ENCODE assay signal across 29 cellular contexts in the genomic region with DNA sequence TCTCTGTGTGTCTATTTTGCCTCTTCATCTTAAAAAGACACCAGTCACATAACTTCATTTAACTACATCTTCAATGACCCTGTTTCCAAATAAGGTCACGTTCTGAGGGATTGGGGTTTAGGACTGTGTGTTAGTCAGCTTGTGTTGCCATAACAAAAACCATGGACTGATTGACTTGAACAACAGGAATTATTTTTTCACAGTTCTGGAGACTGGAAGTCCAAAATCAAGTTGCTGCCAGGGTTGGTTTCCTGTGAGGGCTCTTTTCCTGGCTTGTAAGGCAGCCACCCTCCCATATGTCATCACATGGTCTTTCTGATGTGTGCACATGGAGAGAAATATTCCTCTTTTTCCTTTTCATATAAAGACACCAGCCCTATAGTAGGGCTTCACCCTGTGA. TPM values are rescaled to one million over a fixed set of nuclear protein-coding genes. Genes with fewer than 3 reads are reported as not detected.
DNase-seq lines count a peak whose midpoint lies in the region; ATAC-seq and TF ChIP-seq lines count a peak whose summit lies in the region.
"Had no signal": no experiment of that assay in that cellular context is flagged by ENCODE, and none has a peak within 500 bp of the region (broad histone marks: within the 10 kb centered on the region; RNA-seq: fewer than 3 reads in every experiment).

No MANE protein-coding gene starts in this region.

- intact Hi-C loops in sigmoid colon (cut with DNase I), result no loop called here
- intact Hi-C loops in lower lobe of right lung (cut with DNase I), result no loop called here

- H3K9me2 ChIP-seq in GM23338 (ENCODE audit: insufficient read depth), result no peaks in the 10 kb centered on the region

- TF ChIP-seq CTCF in GM23338 (conservative IDR thresholded peaks at IDR 0.05; ENCODE audit: low read depth in 2 of 2), result no peak
- TF ChIP-seq CTCF in sigmoid colon (IDR thresholded peaks at IDR 0.05), result no peak
- TF ChIP-seq CTCF in lower lobe of right lung (IDR thresholded peaks at IDR 0.05), result no peak

- no peaks in the 10 kb centered on the region for H3K9me3 Mint-ChIP-seq in GM23338
- H3K9me3 Mint-ChIP-seq: activated CD4-positive, alpha-beta T cell treated with anti-CD3 and anti-CD28 coated beads, Interleukin-2, amount 10 ng/mL, durations not matched to agents 7 days and 5 days; CD8-positive, alpha-beta memory T cell had no signal

- no peak overlapping the region for H3K4me3 Mint-ChIP-seq in GM23338
- H3K4me3 Mint-ChIP-seq: activated CD4-positive, alpha-beta T cell treated with anti-CD3 and anti-CD28 coated beads, Interleukin-2, amount 10 ng/mL, durations not matched to agents 7 days and 5 days; CD8-positive, alpha-beta memory T cell; neural crest cell had no signal

- ATAC-seq in GM23338 (no peak), HG03342 (IDR thresholded peaks at IDR 0.05; ENCODE audit: unreplicated experiment) (no peak), lower lobe of right lung (no peak)
- ATAC-seq: HCT116, HepG2, Panc1 had no signal

- TF ChIP-seq POLR2A in sigmoid colon (IDR thresholded peaks at IDR 0.05), result no peak

- H3K9me3 ChIP-seq in sigmoid colon (no peaks in the 10 kb centered on the region), lower lobe of right lung (no peaks in the 10 kb centered on the region)
- H3K9me3 ChIP-seq: transverse colon had no signal

- 89 to 94% methylated on average over 1 of the region's 1 CpG for WGBS in sigmoid colon, 2 donors

- H3K4me3 ChIP-seq in GM23338, result no peak overlapping the region
- H3K4me3 ChIP-seq in sigmoid colon, result no peak overlapping the region
- no peak overlapping the region for H3K4me3 ChIP-seq in lower lobe of right lung
- H3K4me3 ChIP-seq: transverse colon had no signal

- H2AFZ ChIP-seq in GM23338, result no peak overlapping the region
- H2AFZ ChIP-seq: parathyroid adenoma had no signal

- H3K36me3 Mint-ChIP-seq in GM23338 (ENCODE audit: low read depth), result peaks cover 18% of the 10 kb centered on the region; the same call in 2 of the 3 replicates

- H3K27ac ChIP-seq in GM23338 (ENCODE audit: low read depth), result peak overlapping the region; percentile 4; the same call in 1 of the 2 replicates
- peak overlapping the region in 3 of 4 donors; percentile 15 to 40 (median 17) for H3K27ac ChIP-seq in sigmoid colon
- H3K27ac ChIP-seq in lower lobe of right lung, result no peak overlapping the region
- H3K27ac ChIP-seq: parathyroid adenoma, transverse colon, WERI-Rb-1 had no signal

- H3K27me3 Mint-ChIP-seq in GM23338 (ENCODE audit: insufficient read depth, low read depth, poor library complexity), result peaks cover 2% of the 10 kb centered on the region
- H3K27me3 Mint-ChIP-seq: activated CD4-positive, alpha-beta T cell treated with anti-CD3 and anti-CD28 coated beads, Interleukin-2, amount 10 ng/mL, durations not matched to agents 7 days and 5 days; CD8-positive, alpha-beta memory T cell had no signal

- H4K20me1 ChIP-seq in GM23338 (replicated peaks; ENCODE audit: insufficient read depth), result no peaks in the 10 kb centered on the region

- DNase-seq in GM23338 (ENCODE audit: low spot score) (no peak), RPMI7951 (ENCODE audit: low read depth) (peak; percentile 14), dermis microvascular lymphatic vessel endothelial cell (ENCODE audit: low read depth in 2 of 2) (peak; percentile 68 to 76), sigmoid colon (no peak), NCI-H2081 treated with DMSO at 0.1 percent for 48 hours (lab: John Stamatoyannopoulos, UW) (no peak), lower lobe of right lung (no peak)
- no peak for DNase-seq in stimulated activated naive CD4-positive, alpha-beta T cell treated with Interleukin-2 at 50 U/mL for 16 hours (lab: John Stamatoyannopoulos, UW)
- DNase-seq: ACHN; activated CD4-positive, alpha-beta T cell treated with anti-CD3 and anti-CD28 coated beads, Interleukin-2, amount 10 ng/mL, durations not matched to agents 7 days and 5 days; activated naive CD4-positive, alpha-beta T cell treated with Interleukin-2 at 50 U/mL for 16 hours; activated T-cell treated with anti-CD3 and anti-CD28 coated beads, Interleukin-2, amount 50 U/mL, for 48 hours; CD8-positive, alpha-beta memory T cell; DMS 273 treated with DMSO at 0.1 percent for 48 hours; hippocampal formation; Kasumi-1; mammary epithelial cell; NCI-H748 treated with DMSO at 0.1 percent for 48 hours; SHP77 treated with DMSO at 0.1 percent for 48 hours; stimulated activated CD4-positive, alpha-beta T cell treated with anti-CD3 and anti-CD28 coated beads, Interleukin-12 subunit alpha, Interleukin-12 subunit beta, amount 100 ng/mL, for 4 hours; stimulated activated CD4-positive, alpha-beta T cell treated with anti-CD3 and anti-CD28 coated beads, Interleukin-2, amount 100 ng/mL, for 48 hours; T-helper 9 cell; transverse colon; WERI-Rb-1 had no signal

- H3K4me2 ChIP-seq in GM23338, result no peak overlapping the region

- H3K4me1 Mint-ChIP-seq in GM23338, result peaks cover 20% of the 10 kb centered on the region

- H3K4me1 ChIP-seq in GM23338 (ENCODE audit: insufficient read depth) (peaks cover 28% of the 10 kb centered on the region), sigmoid colon (peaks cover 0 to 51% (median 39%) of the 10 kb centered on the region in 4 donors), lower lobe of right lung (peaks cover 38% of the 10 kb centered on the region)

- no peak for TF ChIP-seq EP300 in sigmoid colon (IDR thresholded peaks at IDR 0.05)

- H3K27me3 ChIP-seq in GM23338 (ENCODE audit: insufficient read depth), result no peaks in the 10 kb centered on the region
- no peaks in the 10 kb centered on the region for H3K27me3 ChIP-seq in sigmoid colon
- H3K27me3 ChIP-seq in lower lobe of right lung (ENCODE audit: low read depth), result no peaks in the 10 kb centered on the region
- H3K27me3 ChIP-seq: transverse colon had no signal

- no peaks in the 10 kb centered on the region for H3K36me3 ChIP-seq in GM23338 (ENCODE audit: insufficient read depth)
- no peaks in the 10 kb centered on the region for H3K36me3 ChIP-seq in sigmoid colon
- H3K36me3 ChIP-seq in lower lobe of right lung, result no peaks in the 10 kb centered on the region

- H3K27ac Mint-ChIP-seq in GM23338, result no peak overlapping the region
- H3K27ac Mint-ChIP-seq: activated CD4-positive, alpha-beta T cell treated with anti-CD3 and anti-CD28 coated beads, Interleukin-2, amount 10 ng/mL, durations not matched to agents 7 days and 5 days had no signal

- peaks cover 21% of the 10 kb centered on the region for H3K79me2 ChIP-seq in GM23338 (replicated peaks; ENCODE audit: insufficient read depth)
- H3K79me2 ChIP-seq: parathyroid adenoma had no signal

- no peaks in the 10 kb centered on the region; the same call in 1 of the 2 replicates for H3F3A ChIP-seq in GM23338 (replicated peaks; ENCODE audit: low read depth)

TF ChIP-seq in GM23338, 12 proteins besides CTCF, POLR2A, EP300 and RAD21 (continues in another document):
- TF ChIP-seq POLR2AphosphoS5 (IDR thresholded peaks at IDR 0.05; ENCODE audit: low read depth) (no peak), NANOG (IDR thresholded peaks at IDR 0.05; ENCODE audit: borderline replicate concordance) (no peak), CREB1 (CRISPR knock-in tag; IDR thresholded peaks at IDR 0.05; ENCODE audit: low read depth) (no peak)

RNA-seq across cellular contexts. Expression of a gene that starts 55.3 kb away (rescaled TPM):
- 29.5 and 31.9 TPM in 2 replicates for total RNA-seq in GM23338 (2014; rRNA removed; shearing (Covaris generic))
- polyA plus RNA-seq in GM23338 (2016; fragmentation: Nextera tagmentation; extraction: Ambion mirVana), result 47.2 and 48.7 TPM in 2 replicates
- 57.6 and 62.0 TPM in 2 replicates for total RNA-seq in RPMI7951 (2014; rRNA removed; shearing (Covaris generic))
- 34.0 and 45.4 TPM in 2 replicates for total RNA-seq in dermis microvascular lymphatic vessel endothelial cell
- 100 to 1,000 TPM in 2 of 4 donors, 10 to 100 TPM in 2; 69.2 to 116 (median 101) TPM for total RNA-seq in sigmoid colon
- polyA plus RNA-seq in sigmoid colon, result 10 to 100 TPM in 1 of 3 donors, 1 to 10 TPM in 2; 8.6 to 10.2 (median 9.3) TPM
- total RNA-seq in lower lobe of right lung, result 50.9 TPM

Comparison
In these comparisons a context has a peak if more than half of its experiments do, and no peak if none do; other contexts are left out.
1. DNase-seq: peak in RPMI7951 (single experiment) and dermis microvascular lymphatic vessel endothelial cell (2 of 2); none in GM23338 (single experiment), sigmoid colon (single experiment), NCI-H2081 treated with DMSO at 0.1 percent for 48 hours (single experiment), stimulated activated naive CD4-positive, alpha-beta T cell treated with Interleukin-2 at 50 U/mL for 16 hours (single experiment) and lower lobe of right lung (single experiment).